8 cellular contexts compared by ENCODE assay signal in genomic region chr10:91635401-91636400, GRCh38. TPM values are rescaled to one million over a fixed set of nuclear protein-coding genes. Genes with fewer than 3 reads are reported as not detected.
DNase-seq lines count a peak whose midpoint lies in the region; FAIRE-seq and TF ChIP-seq lines count a peak whose summit lies in the region.

No MANE protein-coding gene starts in this region.

- peak; percentile 79 for TF ChIP-seq CTCF in astrocyte of the spinal cord (IDR thresholded peaks at IDR 0.05; ENCODE audit: low read depth, low read length)

- in situ Hi-C loops in astrocyte of the spinal cord (cut with HindIII; ENCODE audit: low sequenced_read_pairs): no loop called here

- peaks cover 0 to 6% of the 10 kb centered on the region in 2 donors for H3K27me3 ChIP-seq in small intestine (ENCODE audit: control insufficient read depth in 2 of 2, insufficient read depth in 2 of 2, low read length in 2 of 2)

- DNase-seq in activated naive CD4-positive, alpha-beta T cell treated with Interleukin-2 at 50 U/mL for 16 hours: peak; percentile 18
- no peak for DNase-seq in activated naive CD4-positive, alpha-beta T cell (lab: John Stamatoyannopoulos, UW)
- DNase-seq in LoVo (ENCODE audit: low spot score) (peak; percentile 66), SHP77 (lab: John Stamatoyannopoulos, UW) (peak; percentile 30 to 46), astrocyte of the spinal cord (ENCODE audit: low read depth, low spot score) (peak; percentile 84), iPS DF 4.7 (ENCODE audit: extremely low read depth, low spot score) (peak; percentile 58), small intestine (peak; percentile 79), HK-2 (ENCODE audit: unreplicated experiment) (no peak)

- peaks cover 0 to 2% of the 10 kb centered on the region in 2 donors for H3K4me1 ChIP-seq in small intestine (ENCODE audit: control insufficient read depth in 2 of 2, insufficient read depth in 1 of 2, low read depth in 1 of 2, low read length in 1 of 2)

- H3K36me3 ChIP-seq in small intestine (ENCODE audit: control insufficient read depth in 2 of 2, insufficient read depth in 2 of 2, low read length in 2 of 2): no peaks in the 10 kb centered on the region

- 53 to 54% (median 53%) methylated on average over 10 of the region's 10 CpGs for WGBS in small intestine, 3 donors

- no peaks in the 10 kb centered on the region for H3K9me3 ChIP-seq in small intestine (ENCODE audit: control insufficient read depth, low read depth)

- no peak overlapping the region for H3K27ac ChIP-seq in small intestine (ENCODE audit: low read depth in 1 of 2, low read length in 1 of 2)

- H3K4me3 ChIP-seq in astrocyte of the spinal cord (ENCODE audit: low read depth, low read length) (no peak overlapping the region), small intestine (ENCODE audit: low read depth in 1 of 2, low read length in 2 of 2) (no peak overlapping the region)

- no peak for FAIRE-seq in small intestine (lab: Jason Lieb, UNC)

RNA-seq across cellular contexts. Expression of gene PPP1R3C, which starts 2.8 kb away (rescaled TPM):
- 1 to 10 TPM in 2 of 3 donors, under 1 TPM in 1; 0.89 to 2.4 (median 1.9) TPM for polyA plus RNA-seq in small intestine

Comparison
In these comparisons a context has a peak if more than half of its experiments do, and no peak if none do; other contexts are left out.
1. DNase-seq: peak in activated naive CD4-positive, alpha-beta T cell treated with Interleukin-2 at 50 U/mL for 16 hours (single experiment), LoVo (single experiment), SHP77 (2 of 2), astrocyte of the spinal cord (single experiment), iPS DF 4.7 (single experiment) and small intestine (single experiment); none in activated naive CD4-positive, alpha-beta T cell (0 of 4) and HK-2 (single experiment).